Comparison of ENCODE assay signal across 20 cellular contexts in genomic region chr19:41930322-41930722, GRCh38. TPM values are rescaled to one million over a fixed set of nuclear protein-coding genes. Genes with fewer than 3 reads are reported as not detected.
A peak's percentile ranks its signal among the peaks of the same experiment; 100 is the strongest.
DNase-seq lines count a peak whose midpoint lies in the region; ATAC-seq and TF ChIP-seq lines count a peak whose summit lies in the region.
"Had no signal": no experiment of that assay in that cellular context is flagged by ENCODE, and none has a peak within 500 bp of the region (broad histone marks: within the 10 kb centered on the region; RNA-seq: fewer than 3 reads in every experiment).

No MANE protein-coding gene starts in this region.

- H3K4me3 ChIP-seq in OCI-LY3 (ENCODE audit: low read length) (peak overlapping the region; percentile 80), upper lobe of right lung (no peak overlapping the region)
- H3K4me3 ChIP-seq: ascending aorta, smooth muscle cell, suprapubic skin had no signal

- H3K9ac ChIP-seq in OCI-LY3 (ENCODE audit: low read length): no peak overlapping the region

- H3K27me3 ChIP-seq in OCI-LY3 (ENCODE audit: low read depth, low read length) (peaks cover 37% of the 10 kb centered on the region), upper lobe of right lung (peaks cover 69% of the 10 kb centered on the region)

- H3K27me3 Mint-ChIP-seq in stimulated activated naive CD8-positive, alpha-beta T cell treated with anti-CD3 and anti-CD28 coated beads, Interleukin-15, amount 100 ng/mL, for 72 hours: peaks cover 5% of the 10 kb centered on the region
- H3K27me3 Mint-ChIP-seq in immature natural killer cell (ENCODE audit: low read depth in 3 of 3): peaks cover 10 to 17% (median 12%) of the 10 kb centered on the region in 3 donors

- no peaks in the 10 kb centered on the region for H3K9me3 Mint-ChIP-seq in stimulated activated naive CD8-positive, alpha-beta T cell treated with anti-CD3 and anti-CD28 coated beads, Interleukin-15, amount 100 ng/mL, for 72 hours
- no peaks in the 10 kb centered on the region for H3K9me3 Mint-ChIP-seq in immature natural killer cell

- intact Hi-C loops in upper lobe of right lung (cut with DNase I): loop anchor here (10.0 kb wide), 1 partner anchor 66 kb away; the partner anchor contains the start of gene RPS19

- H3K36me3 ChIP-seq in OCI-LY3 (replicated peaks; ENCODE audit: low read depth, low read length) (no peaks in the 10 kb centered on the region), upper lobe of right lung (no peaks in the 10 kb centered on the region)
- H3K36me3 ChIP-seq: ascending aorta, suprapubic skin, WERI-Rb-1 had no signal

- H3K27ac Mint-ChIP-seq in stimulated activated naive CD8-positive, alpha-beta T cell treated with anti-CD3 and anti-CD28 coated beads, Interleukin-15, amount 100 ng/mL, for 72 hours: no peak overlapping the region
- H3K27ac Mint-ChIP-seq in immature natural killer cell: peak overlapping the region in 4 of 6 donors; percentile 4 to 70 (median 29)

- H3K27ac ChIP-seq in OCI-LY3 (ENCODE audit: low read length) (no peak overlapping the region), upper lobe of right lung (no peak overlapping the region)
- H3K27ac ChIP-seq: ascending aorta, suprapubic skin, WERI-Rb-1 had no signal

- H2AFZ ChIP-seq in OCI-LY3 (ENCODE audit: low read depth, low read length): no peak overlapping the region

- peak overlapping the region; percentile 14 to 33 for H3K4me3 Mint-ChIP-seq in stimulated activated naive CD8-positive, alpha-beta T cell treated with anti-CD3 and anti-CD28 coated beads, Interleukin-15, amount 100 ng/mL, for 72 hours
- peak overlapping the region; percentile 48 to 91 (median 55) for H3K4me3 Mint-ChIP-seq in immature natural killer cell

- H3K4me1 ChIP-seq in OCI-LY3 (ENCODE audit: low read length) (peaks cover 64% of the 10 kb centered on the region), upper lobe of right lung (peaks cover 12% of the 10 kb centered on the region)

- H3K4me2 ChIP-seq in OCI-LY3 (ENCODE audit: low read length): peak overlapping the region; percentile 96
- H3K4me2 ChIP-seq: smooth muscle cell had no signal

- no peak for ATAC-seq in stimulated activated naive CD8-positive, alpha-beta T cell treated with anti-CD3 and anti-CD28 coated beads, Interleukin-15, amount 100 ng/mL, for 72 hours
- ATAC-seq in stimulated activated naive CD8-positive, alpha-beta T cell treated with anti-CD3 and anti-CD28 coated beads, Interleukin-15, Interleukin-2, amounts not matched to agents 100 U/mL and 50 U/mL, for 24 hours: no peak
- ATAC-seq in upper lobe of right lung (peak; percentile 6), HG03378 (IDR thresholded peaks at IDR 0.05; ENCODE audit: unreplicated experiment) (no peak)

- H4K20me1 ChIP-seq in OCI-LY3 (ENCODE audit: insufficient read depth, low read length): no peaks in the 10 kb centered on the region

- H3K4me1 Mint-ChIP-seq in stimulated activated naive CD8-positive, alpha-beta T cell treated with anti-CD3 and anti-CD28 coated beads, Interleukin-15, amount 100 ng/mL, for 72 hours: peaks cover 57% of the 10 kb centered on the region
- H3K4me1 Mint-ChIP-seq in immature natural killer cell: peaks cover 39 to 51% of the 10 kb centered on the region in 2 donors

- TF ChIP-seq CTCF in OCI-LY3 (IDR thresholded peaks at IDR 0.05; ENCODE audit: low read depth, low read length) (no peak), upper lobe of right lung (IDR thresholded peaks at IDR 0.05) (no peak)

- H3K9me3 ChIP-seq in OCI-LY3 (ENCODE audit: insufficient read depth, low read length) (no peaks in the 10 kb centered on the region), upper lobe of right lung (no peaks in the 10 kb centered on the region)
- H3K9me3 ChIP-seq: ascending aorta, suprapubic skin had no signal

- DNase-seq in stimulated activated naive CD8-positive, alpha-beta T cell treated with anti-CD3 and anti-CD28 coated beads, Interleukin-15, amount 100 ng/mL, for 72 hours: no peak
- no peak for DNase-seq in stimulated activated naive CD8-positive, alpha-beta T cell treated with anti-CD3 and anti-CD28 coated beads, Interleukin-15, Interleukin-2, amounts not matched to agents 100 U/mL and 50 U/mL, for 24 hours
- no peak for DNase-seq in immature natural killer cell
- no peak for DNase-seq in upper lobe of right lung
- DNase-seq in retina: no peak
- DNase-seq in nucleus accumbens (lab: John Stamatoyannopoulos, UW): no peak
- DNase-seq: activated effector memory CD4-positive, alpha-beta T cell treated with Interleukin-2 at 50 U/mL for 16 hours; DMS 273 treated with DMSO at 0.1 percent for 48 hours; head of caudate nucleus; NCI-H1694; NCI-H2227 treated with DMSO at 0.1 percent for 48 hours; stimulated activated CD8-positive, alpha-beta memory T cell treated with anti-CD3 and anti-CD28 coated beads, Interleukin-4, amount 100 ng/mL, for 48 hours; WERI-Rb-1 had no signal

- no peaks in the 10 kb centered on the region for H3K36me3 Mint-ChIP-seq in immature natural killer cell

- H3K79me2 ChIP-seq in OCI-LY3 (ENCODE audit: low read length): no peaks in the 10 kb centered on the region

RNA-seq across cellular contexts. Expression of gene ERFL, which starts 2.1 kb away (rescaled TPM):
- polyA plus RNA-seq in immature natural killer cell: under 1 TPM in 1 of 3 donors, not detected in 2; 0.11 TPM
- total RNA-seq in upper lobe of right lung: 0.43 TPM
- total RNA-seq: ascending aorta, MCF 10A, pulmonary artery endothelial cell had no signal

RNA-seq across cellular contexts. Expression of gene RABAC1, which starts 28.8 kb away (rescaled TPM):
- polyA plus RNA-seq in immature natural killer cell: 100 to 1,000 TPM; 263 to 375 (median 373) TPM
- total RNA-seq in upper lobe of right lung: 134 TPM

RNA-seq across cellular contexts. Expression of gene ARHGEF1, which starts 47.3 kb away (rescaled TPM):
- polyA plus RNA-seq in immature natural killer cell: 100 to 1,000 TPM; 129 to 394 (median 156) TPM
- total RNA-seq in upper lobe of right lung: 197 TPM

RNA-seq across cellular contexts. Expression of gene CD79A, which starts 53.2 kb away (rescaled TPM):
- 1 to 10 TPM; 4.1 to 8.3 (median 5.1) TPM for polyA plus RNA-seq in immature natural killer cell
- total RNA-seq in upper lobe of right lung: 1.4 TPM
- total RNA-seq: ascending aorta, MCF 10A, pulmonary artery endothelial cell, smooth muscle cell had no signal

Comparison
In these comparisons a context has a peak if more than half of its experiments do, and no peak if none do; other contexts are left out.
1. H3K27ac Mint-ChIP-seq: peak in immature natural killer cell (4 of 6); none in stimulated activated naive CD8-positive, alpha-beta T cell treated with anti-CD3 and anti-CD28 coated beads, Interleukin-15, amount 100 ng/mL, for 72 hours (0 of 2).